Comparison of ENCODE assay signal across 32 cellular contexts in genomic region chr1:241697640-241698018, GRCh38. TPM values are rescaled to one million over a fixed set of nuclear protein-coding genes. Genes with fewer than 3 reads are reported as not detected.
"Had no signal": no experiment of that assay in that cellular context is flagged by ENCODE, and none has a peak within 500 bp of the region (broad histone marks: within the 10 kb centered on the region; RNA-seq: fewer than 3 reads in every experiment).

No MANE protein-coding gene starts in this region.

- H3K9me3 Mint-ChIP-seq: stimulated activated effector memory CD8-positive, alpha-beta T cell treated with anti-CD3 and anti-CD28 coated beads, Interleukin-12 subunit alpha, Interleukin-12 subunit beta, amount 100 ng/mL, for 72 hours; stimulated activated memory B cell treated with anti-CD40 and anti-IgM and Interleukin-4, amounts not matched to agents 10 μg/mL and 1 μg/mL and 100 μg/mL, for 72 hours; stimulated activated naive B cell treated with anti-CD40 and anti-IgM and Interleukin-4, amounts not matched to agents 10 μg/mL and 1 μg/mL and 100 μg/mL, for 72 hours; stimulated activated naive CD8-positive, alpha-beta T cell treated with anti-CD3 and anti-CD28 coated beads, Interleukin-15, amount 100 ng/mL, for 72 hours; stimulated activated naive CD8-positive, alpha-beta T cell treated with anti-CD3 and anti-CD28 coated beads, Interleukin-15, Interleukin-2, amounts not matched to agents 100 ng/mL and 50 ng/mL, for 24 hours; type B pancreatic cell had no signal

- H3K4me3 Mint-ChIP-seq: stimulated activated effector memory CD8-positive, alpha-beta T cell treated with anti-CD3 and anti-CD28 coated beads, Interleukin-12 subunit alpha, Interleukin-12 subunit beta, amount 100 ng/mL, for 72 hours; stimulated activated memory B cell treated with anti-CD40 and anti-IgM and Interleukin-4, amounts not matched to agents 10 μg/mL and 1 μg/mL and 100 μg/mL, for 72 hours; stimulated activated naive B cell treated with anti-CD40 and anti-IgM and Interleukin-4, amounts not matched to agents 10 μg/mL and 1 μg/mL and 100 μg/mL, for 72 hours; stimulated activated naive CD8-positive, alpha-beta T cell treated with anti-CD3 and anti-CD28 coated beads, Interleukin-15, amount 100 ng/mL, for 72 hours; stimulated activated naive CD8-positive, alpha-beta T cell treated with anti-CD3 and anti-CD28 coated beads, Interleukin-15, Interleukin-2, amounts not matched to agents 100 ng/mL and 50 ng/mL, for 24 hours; type B pancreatic cell had no signal

- ATAC-seq: stimulated activated effector memory CD8-positive, alpha-beta T cell treated with anti-CD3 and anti-CD28 coated beads, Interleukin-12 subunit alpha, Interleukin-12 subunit beta, amount 100 ng/mL, for 72 hours; stimulated activated memory B cell treated with anti-CD40 and anti-IgM and Interleukin-4, amounts not matched to agents 10 μg/mL and 1 μg/mL and 100 μg/mL, for 72 hours; stimulated activated naive B cell treated with anti-CD40 and anti-IgM and Interleukin-4, amounts not matched to agents 10 μg/mL and 1 μg/mL and 100 μg/mL, for 72 hours; stimulated activated naive CD8-positive, alpha-beta T cell treated with anti-CD3 and anti-CD28 coated beads, Interleukin-15, amount 100 ng/mL, for 72 hours; stimulated activated naive CD8-positive, alpha-beta T cell treated with anti-CD3 and anti-CD28 coated beads, Interleukin-15, Interleukin-2, amounts not matched to agents 100 U/mL and 50 U/mL, for 24 hours; upper lobe of right lung had no signal

- H3K9me3 ChIP-seq: stomach, suprapubic skin, testis, thoracic aorta, thyroid gland, tibial artery, tibial nerve, transverse colon, upper lobe of left lung, upper lobe of right lung, uterus, vagina had no signal

- H3K4me1 Mint-ChIP-seq: stimulated activated effector memory CD8-positive, alpha-beta T cell treated with anti-CD3 and anti-CD28 coated beads, Interleukin-12 subunit alpha, Interleukin-12 subunit beta, amount 100 ng/mL, for 72 hours; stimulated activated memory B cell treated with anti-CD40 and anti-IgM and Interleukin-4, amounts not matched to agents 10 μg/mL and 1 μg/mL and 100 μg/mL, for 72 hours; stimulated activated naive B cell treated with anti-CD40 and anti-IgM and Interleukin-4, amounts not matched to agents 10 μg/mL and 1 μg/mL and 100 μg/mL, for 72 hours; stimulated activated naive CD8-positive, alpha-beta T cell treated with anti-CD3 and anti-CD28 coated beads, Interleukin-15, amount 100 ng/mL, for 72 hours had no signal

- FAIRE-seq: urothelium cell line had no signal

- H3K4me3 ChIP-seq: stomach, suprapubic skin, testis, thoracic aorta, thyroid gland, tibial artery, tibial nerve, transverse colon, upper lobe of left lung, upper lobe of right lung, uterus, vagina had no signal

- H3K27me3 ChIP-seq: stomach, suprapubic skin, testis, thyroid gland, tibial artery, tibial nerve, transverse colon, upper lobe of left lung, upper lobe of right lung, uterus, vagina had no signal

- H3K27ac ChIP-seq: stomach, suprapubic skin, testis, thoracic aorta, thyroid gland, tibial artery, tibial nerve, transverse colon, upper lobe of left lung, upper lobe of right lung, uterus, vagina had no signal

- H3K36me3 Mint-ChIP-seq: stimulated activated effector memory CD8-positive, alpha-beta T cell treated with anti-CD3 and anti-CD28 coated beads, Interleukin-12 subunit alpha, Interleukin-12 subunit beta, amount 100 ng/mL, for 72 hours; stimulated activated memory B cell treated with anti-CD40 and anti-IgM and Interleukin-4, amounts not matched to agents 10 μg/mL and 1 μg/mL and 100 μg/mL, for 72 hours; stimulated activated naive B cell treated with anti-CD40 and anti-IgM and Interleukin-4, amounts not matched to agents 10 μg/mL and 1 μg/mL and 100 μg/mL, for 72 hours; type B pancreatic cell had no signal

- H3K36me3 ChIP-seq: stomach, suprapubic skin, thoracic aorta, thyroid gland, tibial artery, tibial nerve, transverse colon, upper lobe of left lung, upper lobe of right lung, uterus, vagina had no signal

- H3K4me1 ChIP-seq: stomach, suprapubic skin, thyroid gland, tibial nerve, transverse colon, upper lobe of left lung, upper lobe of right lung, uterus, vagina had no signal

- H3K27ac Mint-ChIP-seq: stimulated activated effector memory CD8-positive, alpha-beta T cell treated with anti-CD3 and anti-CD28 coated beads, Interleukin-12 subunit alpha, Interleukin-12 subunit beta, amount 100 ng/mL, for 72 hours; stimulated activated memory B cell treated with anti-CD40 and anti-IgM and Interleukin-4, amounts not matched to agents 10 μg/mL and 1 μg/mL and 100 μg/mL, for 72 hours; stimulated activated naive B cell treated with anti-CD40 and anti-IgM and Interleukin-4, amounts not matched to agents 10 μg/mL and 1 μg/mL and 100 μg/mL, for 72 hours; stimulated activated naive CD8-positive, alpha-beta T cell treated with anti-CD3 and anti-CD28 coated beads, Interleukin-15, amount 100 ng/mL, for 72 hours; stimulated activated naive CD8-positive, alpha-beta T cell treated with anti-CD3 and anti-CD28 coated beads, Interleukin-15, Interleukin-2, amounts not matched to agents 100 ng/mL and 50 ng/mL, for 24 hours; type B pancreatic cell had no signal

- DNase-seq: stimulated activated CD4-positive, alpha-beta T cell treated with anti-CD3 and anti-CD28 coated beads, Interleukin-2, amount 100 ng/mL, for 48 hours; stimulated activated CD4-positive, alpha-beta T cell treated with anti-CD3 and anti-CD28 coated beads, Interleukin-4, amount 100 ng/mL, for 1 hour; stimulated activated CD4-positive, alpha-beta T cell treated with anti-CD3 and anti-CD28 coated beads, Interleukin-4, amount 100 ng/mL, for 24 hours; stimulated activated CD4-positive, alpha-beta T cell treated with anti-CD3 and anti-CD28 coated beads, Interleukin-4, amount 100 ng/mL, for 4 hours; stimulated activated CD8-positive, alpha-beta memory T cell treated with anti-CD3 and anti-CD28 coated beads, Interleukin-4, amount 100 ng/mL, for 48 hours; stimulated activated naive B cell treated with anti-CD40 and anti-IgM and Interleukin-4, amounts not matched to agents 10 μg/mL and 1 μg/mL and 100 μg/mL, for 72 hours; stimulated activated naive CD4-positive, alpha-beta T cell; stimulated activated naive CD4-positive, alpha-beta T cell treated with Interleukin-2 at 50 U/mL for 16 hours; stimulated activated naive CD8-positive, alpha-beta T cell treated with anti-CD3 and anti-CD28 coated beads, Interleukin-15, amount 100 ng/mL, for 72 hours; stimulated activated naive CD8-positive, alpha-beta T cell treated with anti-CD3 and anti-CD28 coated beads, Interleukin-15, Interleukin-2, amounts not matched to agents 100 U/mL and 50 U/mL, for 24 hours; stomach; substantia nigra; testis; thyroid gland; tibial artery; transverse colon; upper lobe of left lung; upper lobe of right lung; uterus had no signal

- H3K27me3 Mint-ChIP-seq: stimulated activated memory B cell treated with anti-CD40 and anti-IgM and Interleukin-4, amounts not matched to agents 10 μg/mL and 1 μg/mL and 100 μg/mL, for 72 hours; stimulated activated naive B cell treated with anti-CD40 and anti-IgM and Interleukin-4, amounts not matched to agents 10 μg/mL and 1 μg/mL and 100 μg/mL, for 72 hours; stimulated activated naive CD8-positive, alpha-beta T cell treated with anti-CD3 and anti-CD28 coated beads, Interleukin-15, amount 100 ng/mL, for 72 hours; stimulated activated naive CD8-positive, alpha-beta T cell treated with anti-CD3 and anti-CD28 coated beads, Interleukin-15, Interleukin-2, amounts not matched to agents 100 ng/mL and 50 ng/mL, for 24 hours; type B pancreatic cell had no signal

RNA-seq across cellular contexts. Expression of gene WDR64, which starts 45.5 kb away (rescaled TPM):
- total RNA-seq: stomach, subcutaneous adipose tissue, suprapubic skin, temporal lobe, thoracic aorta, thyroid gland, transverse colon, upper lobe of right lung, ureter, urinary bladder, vagina had no signal
